17 cellular contexts compared by ENCODE assay signal in the genomic region with DNA sequence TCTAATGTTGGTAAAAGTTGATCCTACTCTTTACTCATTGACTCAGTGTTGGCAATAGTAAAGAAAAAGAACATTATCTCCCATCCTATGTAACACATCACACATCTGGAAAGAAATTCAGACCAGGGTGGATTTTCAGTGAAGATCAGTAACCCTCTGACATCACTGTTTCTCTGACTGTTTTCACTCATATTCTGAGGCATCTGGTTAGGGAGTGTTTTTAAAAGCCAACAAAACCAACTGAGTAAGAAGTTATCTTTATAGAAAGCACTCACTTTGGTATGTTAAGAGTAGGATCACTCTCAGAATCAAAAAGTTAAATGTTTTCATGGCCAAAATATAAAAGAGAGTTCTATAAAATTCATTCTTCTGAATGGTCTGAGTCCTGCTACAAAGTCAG.
DNase-seq lines count a peak whose midpoint lies in the region; ATAC-seq, FAIRE-seq and TF ChIP-seq lines count a peak whose summit lies in the region.
"Had no signal": no experiment of that assay in that cellular context is flagged by ENCODE, and none has a peak within 500 bp of the region (broad histone marks: within the 10 kb centered on the region; RNA-seq: fewer than 3 reads in every experiment).

No MANE protein-coding gene starts in this region.

- H3K36me3 Mint-ChIP-seq in brain: peaks cover 69% of the 10 kb centered on the region
- peaks cover 55% of the 10 kb centered on the region for H3K36me3 Mint-ChIP-seq in nephron (ENCODE audit: low read depth)

- H3K27ac Mint-ChIP-seq in brain (peak overlapping the region in 4 of 5 experiments; percentile 46 to 60 (median 54)), nephron (peak overlapping the region in 2 of 3 experiments; percentile 52 to 60)
- H3K27ac Mint-ChIP-seq: B cell; CD4-positive, alpha-beta T cell had no signal

- H3K27me3 Mint-ChIP-seq in brain: no peaks in the 10 kb centered on the region
- no peaks in the 10 kb centered on the region for H3K27me3 Mint-ChIP-seq in nephron (ENCODE audit: low read depth)
- H3K27me3 Mint-ChIP-seq: B cell; CD4-positive, alpha-beta T cell had no signal

- ATAC-seq in GM19452 (IDR thresholded peaks at IDR 0.05; ENCODE audit: unreplicated experiment): no peak

- H3K9me3 ChIP-seq in uterus: no peaks in the 10 kb centered on the region
- H3K9me3 ChIP-seq: Peyer's patch had no signal

- peaks cover 0 to 25% of the 10 kb centered on the region in 2 donors for H3K4me1 ChIP-seq in uterus
- H3K4me1 ChIP-seq: Peyer's patch had no signal

- H3K9me3 Mint-ChIP-seq in brain: no peaks in the 10 kb centered on the region
- no peaks in the 10 kb centered on the region for H3K9me3 Mint-ChIP-seq in nephron
- H3K9me3 Mint-ChIP-seq: CD4-positive, alpha-beta T cell had no signal

- intact Hi-C loops in uterus (cut with DNase I; ENCODE audit: low total_unique reads): no loop called here

- no peak overlapping the region for H3K4me3 ChIP-seq in uterus
- H3K4me3 ChIP-seq: Peyer's patch had no signal

- DNase-seq in H54 (ENCODE audit: insufficient read length, low spot score) (no peak), uterus (no peak)
- DNase-seq in stimulated activated CD4-positive, alpha-beta T cell treated with anti-CD3 and anti-CD28 coated beads, Interleukin-4, amount 100 ng/mL, for 1 hour: no peak
- no peak for DNase-seq in stimulated activated CD4-positive, alpha-beta T cell treated with anti-CD3 and anti-CD28 coated beads, Interleukin-1b, Interleukin-23, amount 100 ng/mL, for 48 hours
- DNase-seq: Calu3; CD4-positive, alpha-beta T cell; GF-D8; Kasumi-1; NCI-H187 treated with DMSO at 0.1 percent for 48 hours; NCI-H2171; NCI-H510A treated with DMSO at 0.1 percent for 48 hours; Peyer's patch; SHP77 had no signal

- H3K27ac ChIP-seq in uterus: peak overlapping the region; percentile 79 to 100
- H3K27ac ChIP-seq: Peyer's patch had no signal

- TF ChIP-seq POLR2A in H54 (IDR thresholded peaks at IDR 0.05; ENCODE audit: low read depth, low read length): no peak
- no peak for TF ChIP-seq POLR2A in uterus (IDR thresholded peaks at IDR 0.05)

- no peaks in the 10 kb centered on the region for H3K36me3 ChIP-seq in uterus

- TF ChIP-seq CTCF in brain (conservative IDR thresholded peaks at IDR 0.05) (no peak), nephron (IDR thresholded peaks at IDR 0.05; ENCODE audit: unreplicated experiment in 3 of 3) (no peak), uterus (IDR thresholded peaks at IDR 0.05) (no peak)

- peak; percentile 83 for FAIRE-seq in H54 (lab: Jason Lieb, UNC)

- H3K4me3 Mint-ChIP-seq in brain (no peak overlapping the region), nephron (no peak overlapping the region)
- H3K4me3 Mint-ChIP-seq: B cell; CD4-positive, alpha-beta T cell had no signal

- no peaks in the 10 kb centered on the region for H3K27me3 ChIP-seq in uterus
- H3K27me3 ChIP-seq: Peyer's patch had no signal

- no peaks in the 10 kb centered on the region for H3K4me1 Mint-ChIP-seq in brain
- H3K4me1 Mint-ChIP-seq in nephron: peaks cover 16% of the 10 kb centered on the region
- H3K4me1 Mint-ChIP-seq: B cell had no signal
